15 cellular contexts compared by ENCODE assay signal in genomic region chr7:108463613-108464012, GRCh38. TPM values are rescaled to one million over a fixed set of nuclear protein-coding genes. Genes with fewer than 3 reads are reported as not detected.
"Had no signal": no experiment of that assay in that cellular context is flagged by ENCODE, and none has a peak within 500 bp of the region (broad histone marks: within the 10 kb centered on the region; RNA-seq: fewer than 3 reads in every experiment).

No MANE protein-coding gene starts in this region.

- FAIRE-seq: pancreas had no signal

- H3K27ac Mint-ChIP-seq: activated CD4-positive, alpha-beta T cell treated with anti-CD3 and anti-CD28 coated beads, Interleukin-2, amount 10 ng/mL, durations not matched to agents 24 days and 14 days; brain; naive B cell; T-helper 1 cell treated with Interleukin-12 subunit alpha and Interleukin-12 subunit beta and Interleukin-4 antibody, amounts not matched to agents 30 μg/mL and 1 μg/mL, for 36 hours had no signal

- H3K4me3 Mint-ChIP-seq: activated CD4-positive, alpha-beta T cell treated with anti-CD3 and anti-CD28 coated beads, Interleukin-2, amount 10 ng/mL, durations not matched to agents 24 days and 14 days; brain; naive B cell; T-helper 1 cell treated with Interleukin-12 subunit alpha and Interleukin-12 subunit beta and Interleukin-4 antibody, amounts not matched to agents 30 μg/mL and 1 μg/mL, for 36 hours had no signal

- H3K9me3 Mint-ChIP-seq: activated CD4-positive, alpha-beta T cell treated with anti-CD3 and anti-CD28 coated beads, Interleukin-2, amount 10 ng/mL, durations not matched to agents 24 days and 14 days; brain; T-helper 1 cell treated with Interleukin-12 subunit alpha and Interleukin-12 subunit beta and Interleukin-4 antibody, amounts not matched to agents 30 μg/mL and 1 μg/mL, for 36 hours had no signal

- H3K27ac ChIP-seq: coronary artery, hepatocyte, left lung, pancreas, sigmoid colon, spleen, tibial artery had no signal

- H3K36me3 ChIP-seq: left lung, pancreas, sigmoid colon, spleen, tibial artery had no signal

- H3K4me1 ChIP-seq: left lung, sigmoid colon, tibial artery had no signal

- ATAC-seq: esophagus mucosa, left lung, pancreas had no signal

- H3K9me3 ChIP-seq: left lung, pancreas, sigmoid colon, spleen, tibial artery had no signal

- H3K27me3 Mint-ChIP-seq: brain had no signal

- H2AFZ ChIP-seq: hepatocyte had no signal

- H3K27me3 ChIP-seq: pancreas had no signal

- H3K79me2 ChIP-seq: hepatocyte had no signal

- H3K36me3 Mint-ChIP-seq: brain, naive B cell had no signal

- H3K4me2 ChIP-seq: hepatocyte had no signal

- DNase-seq: activated CD4-positive, alpha-beta T cell treated with anti-CD3 and anti-CD28 coated beads, Interleukin-2, amount 10 ng/mL, durations not matched to agents 24 days and 14 days; central memory CD4-positive, alpha-beta T cell; islet precursor cell; left lung; mammary epithelial cell; naive B cell; pancreas; sigmoid colon; spleen; tibial artery had no signal

- H3K4me3 ChIP-seq: coronary artery, hepatocyte, left lung, pancreas, sigmoid colon, spleen, tibial artery had no signal

RNA-seq across cellular contexts. Expression of gene NRCAM, which starts 7.4 kb away (rescaled TPM):
- total RNA-seq: activated CD4-positive, alpha-beta T cell treated with anti-CD3 and anti-CD28 coated beads, Interleukin-2, amount 10 ng/mL, durations not matched to agents 24 days and 14 days had no signal
